Comparison of ENCODE assay signal across 8 cellular contexts in genomic region chr5:78574731-78575161, GRCh38.
A peak's percentile ranks its signal among the peaks of the same experiment; 100 is the strongest.
DNase-seq lines count a peak whose midpoint lies in the region; ATAC-seq and TF ChIP-seq lines count a peak whose summit lies in the region.

No MANE protein-coding gene starts in this region.

- H2BK15ac ChIP-seq in H9 (ENCODE audit: low read depth, low read length) = no peak overlapping the region

- H2AFZ ChIP-seq in H9 (ENCODE audit: low read length) = no peak overlapping the region

- H3T11ph ChIP-seq in H9 (ENCODE audit: low read length) = no peak overlapping the region

- DNase-seq in ELR (ENCODE audit: low read depth) = peak; percentile 63
- no peak for DNase-seq in H9
- no peak for DNase-seq in activated B cell treated with CpG ODN at 0.5 μM for 24 hours
- no peak for DNase-seq in left lung
- DNase-seq in activated CD4-positive, alpha-beta T cell treated with anti-CD3 and anti-CD28 coated beads, Interleukin-2, amount 50 U/mL, for 48 hours = no peak
- no peak for DNase-seq in midbrain (lab: John Stamatoyannopoulos, UW)
- no peak for DNase-seq in T-helper 17 cell
- no peak for DNase-seq in MG63

- H3K27ac Mint-ChIP-seq in H9 = peak overlapping the region; percentile 19 to 41 (median 30); a peak in 4 of 7 replicates
- H3K27ac Mint-ChIP-seq in activated B cell treated with CpG ODN at 0.5 μM for 24 hours = peak overlapping the region; percentile 82
- H3K27ac Mint-ChIP-seq in T-helper 17 cell = no peak overlapping the region

- no peak overlapping the region for H2BK120ac ChIP-seq in H9 (ENCODE audit: low read depth, low read length, poor library complexity, severe bottlenecking)

- H3K4me3 Mint-ChIP-seq in H9 (no peak overlapping the region), activated B cell treated with CpG ODN at 0.5 μM for 24 hours (no peak overlapping the region), T-helper 17 cell (no peak overlapping the region)

- peaks cover 2% of the 10 kb centered on the region; the same call in 1 of the 2 replicates for H3K79me2 ChIP-seq in H9 (ENCODE audit: insufficient read depth, low read length)

- CTCF ChIA-PET in activated B cell treated with CpG ODN at 0.5 μM for 24 hours (lab: Charles Lee) = interaction anchor here (1.4 kb wide), 1 partner anchor 309 kb away, joined by 5 read pairs; no protein-coding TSS in a partner anchor

- ATAC-seq in activated B cell treated with CpG ODN at 0.5 μM for 24 hours (ENCODE audit: low read depth) (peak; percentile 63), left lung (peak; percentile 31), T-helper 17 cell (no peak)

- H3K4me3 ChIP-seq in left lung (no peak overlapping the region), MG63 (no peak overlapping the region)

- POLR2A ChIA-PET in activated B cell treated with CpG ODN at 0.5 μM for 24 hours (lab: Charles Lee) = interaction anchor here (2.2 to 2.4 kb wide), 2 partner anchors 73 to 410 kb away, joined by 8 to 10 read pairs; partner anchors contain the start of genes ARSB and LHFPL2

- H3K79me1 ChIP-seq in H9 (ENCODE audit: insufficient read depth, low read depth, low read length, poor library complexity, severe bottlenecking) = no peaks in the 10 kb centered on the region

- H3K27me3 Mint-ChIP-seq in H9 (ENCODE audit: low read depth) (no peaks in the 10 kb centered on the region), activated B cell treated with CpG ODN at 0.5 μM for 24 hours (no peaks in the 10 kb centered on the region), T-helper 17 cell (peaks cover 11% of the 10 kb centered on the region)

- H2BK12ac ChIP-seq in H9 (ENCODE audit: insufficient read length, low read depth, low read length) = no peak overlapping the region

- H3K9ac ChIP-seq in H9 (ENCODE audit: extremely low read depth, insufficient read length, low read length) = no peak overlapping the region

- no peak overlapping the region for H3K23ac ChIP-seq in H9 (ENCODE audit: insufficient read length, low read depth, low read length)

- H3K9me3 ChIP-seq in H9 (ENCODE audit: control insufficient read depth, low read depth, low read length) (no peaks in the 10 kb centered on the region), left lung (no peaks in the 10 kb centered on the region), T-helper 17 cell (ENCODE audit: control insufficient read depth, low read length, poor library complexity, severe bottlenecking) (no peaks in the 10 kb centered on the region), MG63 (no peaks in the 10 kb centered on the region)

- no peaks in the 10 kb centered on the region for H4K20me1 ChIP-seq in H9 (ENCODE audit: control insufficient read depth, insufficient read depth, insufficient read length)

- peak overlapping the region; percentile 25; the same call in 1 of the 2 replicates for H3K14ac ChIP-seq in H9 (ENCODE audit: insufficient read depth, low read length)

- intact Hi-C loops in activated B cell treated with CpG ODN at 0.5 μM for 24 hours (cut with micrococcal nuclease) = loop anchor here (1.0 to 2.0 kb wide), 2 partner anchors 74 to 153 kb away; partner anchors contain the start of gene LHFPL2
- intact Hi-C loops in left lung (cut with DNase I) = no loop called here

- no peak for TF ChIP-seq CTCF in H9 (conservative IDR thresholded peaks at IDR 0.05)
- TF ChIP-seq CTCF in activated B cell treated with CpG ODN at 0.5 μM for 24 hours (IDR thresholded peaks at IDR 0.05) = no peak
- TF ChIP-seq CTCF in left lung (IDR thresholded peaks at IDR 0.05) = no peak

- no CpG with 5 or more reads among the region's 7 CpGs for WGBS in H9 (ENCODE audit: extremely low coverage, insufficient read length, low lambda C conversion rate)

- H4K8ac ChIP-seq in H9 (replicated peaks; ENCODE audit: insufficient read length, low read depth, low read length) = no peak overlapping the region

- no peaks in the 10 kb centered on the region for H3K36me3 ChIP-seq in left lung
- peaks cover 2% of the 10 kb centered on the region; the same call in 1 of the 2 replicates for H3K36me3 ChIP-seq in MG63

- no peaks in the 10 kb centered on the region for H3K9me3 Mint-ChIP-seq in H9
- no peaks in the 10 kb centered on the region for H3K9me3 Mint-ChIP-seq in activated B cell treated with CpG ODN at 0.5 μM for 24 hours

- no peak overlapping the region for H4K91ac ChIP-seq in H9 (ENCODE audit: insufficient read length, low read depth, low read length)

- H3K56ac ChIP-seq in H9 (ENCODE audit: insufficient read length, low read depth, low read length) = no peak overlapping the region

- H3K4ac ChIP-seq in H9 (ENCODE audit: low read depth, low read length) = no peak overlapping the region

- peaks cover 0 to 4% (median 0%) of the 10 kb centered on the region in 3 experiments; a peak in 3 of 7 replicates for H3K36me3 Mint-ChIP-seq in H9 (ENCODE audit: insufficient read depth in 1 of 3, low read depth in 3 of 3)
- no peaks in the 10 kb centered on the region for H3K36me3 Mint-ChIP-seq in activated B cell treated with CpG ODN at 0.5 μM for 24 hours (ENCODE audit: low read depth)
- no peaks in the 10 kb centered on the region for H3K36me3 Mint-ChIP-seq in T-helper 17 cell (ENCODE audit: low read depth)

- no peak overlapping the region for H2BK5ac ChIP-seq in H9 (ENCODE audit: insufficient read length, low read length)

- no peak overlapping the region for H3K27ac ChIP-seq in H9 (ENCODE audit: insufficient read length, low read depth, low read length)
- H3K27ac ChIP-seq in left lung = no peak overlapping the region

- H3K27me3 ChIP-seq in H9 (ENCODE audit: insufficient read depth, low read length) (no peaks in the 10 kb centered on the region), left lung (no peaks in the 10 kb centered on the region), MG63 (no peaks in the 10 kb centered on the region)

- H4K5ac ChIP-seq in H9 (ENCODE audit: insufficient read length, low read depth, low read length) = no peak overlapping the region

- H3K23me2 ChIP-seq in H9 (ENCODE audit: insufficient read length, low read depth, low read length, poor library complexity, severe bottlenecking) = no peaks in the 10 kb centered on the region

- H2BK20ac ChIP-seq in H9 (ENCODE audit: low read depth, low read length, poor library complexity, severe bottlenecking) = no peak overlapping the region

- peaks cover 2% of the 10 kb centered on the region for H3K4me1 ChIP-seq in H9 (ENCODE audit: insufficient read depth, low read length)
- H3K4me1 ChIP-seq in left lung = peaks cover 2 to 9% of the 10 kb centered on the region in 2 donors

- H3K18ac ChIP-seq in H9 (ENCODE audit: insufficient read length, low read depth, low read length) = no peak overlapping the region

- H3K4me1 Mint-ChIP-seq in H9 (peaks cover 32 to 33% of the 10 kb centered on the region in 2 experiments), activated B cell treated with CpG ODN at 0.5 μM for 24 hours (peaks cover 27% of the 10 kb centered on the region), T-helper 17 cell (no peaks in the 10 kb centered on the region)

- H3K4me2 ChIP-seq in H9 (ENCODE audit: insufficient read depth, insufficient read length, low read length) = no peak overlapping the region

- H2AK5ac ChIP-seq in H9 (ENCODE audit: insufficient read length, low read length) = no peak overlapping the region
